14 cellular contexts compared by ENCODE assay signal in genomic region chr5:1283729-1284041, GRCh38. TPM values are rescaled to one million over a fixed set of nuclear protein-coding genes. Genes with fewer than 3 reads are reported as not detected.
"Had no signal": no experiment of that assay in that cellular context is flagged by ENCODE, and none has a peak within 500 bp of the region (broad histone marks: within the 10 kb centered on the region; RNA-seq: fewer than 3 reads in every experiment).

No MANE protein-coding gene starts in this region.

RNA-seq across cellular contexts. Expression of gene TERT, which starts 11.2 kb away (rescaled TPM):
- total RNA-seq: epithelial cell of proximal tubule, gastroesophageal sphincter, left cardiac atrium, left ventricle myocardium inferior, lung, renal cortical epithelial cell, right lobe of liver, temporal lobe, upper lobe of right lung, vagina had no signal

RNA-seq across cellular contexts. Expression of gene SLC6A18, which starts 58.5 kb away (rescaled TPM):
- total RNA-seq: epithelial cell of proximal tubule; esophagus squamous epithelium; gastroesophageal sphincter; left cardiac atrium; left ventricle myocardium inferior; lung; naive thymus-derived CD4-positive, alpha-beta T cell; pancreas; prostate gland; renal cortical epithelial cell; right lobe of liver; temporal lobe; upper lobe of right lung; vagina had no signal
